In the genomic region with DNA sequence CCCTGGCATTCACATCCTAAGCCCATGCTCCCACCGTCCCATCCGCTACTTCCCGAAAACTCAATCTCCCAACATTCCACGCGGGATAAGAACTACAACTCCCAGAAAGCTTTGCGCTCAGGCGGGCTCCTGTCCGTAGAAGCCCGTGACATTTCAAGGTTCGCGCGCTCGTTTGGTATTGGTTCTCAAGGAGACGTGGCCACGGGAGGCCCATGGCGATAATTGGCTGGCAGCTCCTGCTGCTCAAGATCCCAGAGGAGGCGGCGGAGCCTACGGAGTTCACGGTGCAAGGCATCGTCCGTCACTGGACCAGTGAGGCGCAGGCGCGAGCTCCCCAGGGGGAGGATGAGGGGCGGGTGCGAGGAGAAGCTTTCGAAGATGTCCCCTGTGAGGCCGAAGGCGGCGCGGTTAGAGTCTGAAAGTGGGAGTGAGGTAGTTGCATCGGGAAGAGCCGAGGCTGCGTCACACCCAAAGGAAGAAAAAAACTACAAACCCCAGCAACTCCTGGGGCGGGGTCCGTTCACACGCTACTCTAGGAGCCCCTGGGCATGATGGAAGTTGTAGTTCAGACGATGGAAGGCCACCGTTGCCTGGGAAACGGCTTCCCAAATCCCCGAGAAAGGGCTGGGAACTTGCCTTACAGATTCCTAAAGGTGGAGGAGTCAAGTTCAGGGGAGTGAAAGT, we compare ENCODE assay signal across 1 cellular context.
TF ChIP-seq lines count a peak whose summit lies in the region.

No MANE protein-coding gene starts in this region.

TF ChIP-seq in IMR-90, 13 proteins besides CTCF, POLR2A, EP300 and RAD21:
- TF ChIP-seq CHD1 (IDR thresholded peaks at IDR 0.05; ENCODE audit: low read depth, low read length): no peak
- peak; percentile 88; the same call in 1 of the 2 replicates for TF ChIP-seq FOS (IDR thresholded peaks at IDR 0.05; ENCODE audit: low read depth, low read length)
- peak; percentile 95; the same call in 1 of the 2 replicates for TF ChIP-seq MAZ (IDR thresholded peaks at IDR 0.05; ENCODE audit: borderline replicate concordance, low read depth, low read length)
- peak; percentile 83 for TF ChIP-seq BHLHE40 (IDR thresholded peaks at IDR 0.05; ENCODE audit: low read depth, low read length)
- TF ChIP-seq RFX5 (IDR thresholded peaks at IDR 0.05; ENCODE audit: low read depth, low read length): no peak
- TF ChIP-seq, protein P1, sequence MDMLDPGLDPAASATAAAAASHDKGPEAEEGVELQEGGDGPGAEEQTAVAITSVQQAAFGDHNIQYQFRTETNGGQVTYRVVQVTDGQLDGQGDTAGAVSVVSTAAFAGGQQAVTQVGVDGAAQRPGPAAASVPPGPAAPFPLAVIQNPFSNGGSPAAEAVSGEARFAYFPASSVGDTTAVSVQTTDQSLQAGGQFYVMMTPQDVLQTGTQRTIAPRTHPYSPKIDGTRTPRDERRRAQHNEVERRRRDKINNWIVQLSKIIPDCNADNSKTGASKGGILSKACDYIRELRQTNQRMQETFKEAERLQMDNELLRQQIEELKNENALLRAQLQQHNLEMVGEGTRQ (IDR thresholded peaks at IDR 0.05; ENCODE audit: low read depth, low read length): peak; percentile 87; the same call in 1 of the 2 replicates
- no peak for TF ChIP-seq ELK1 (IDR thresholded peaks at IDR 0.05; ENCODE audit: borderline replicate concordance, low read depth, low read length)
- no peak for TF ChIP-seq NFE2L2 (IDR thresholded peaks at IDR 0.05; ENCODE audit: low read depth, low read length)
